In the genomic region with DNA sequence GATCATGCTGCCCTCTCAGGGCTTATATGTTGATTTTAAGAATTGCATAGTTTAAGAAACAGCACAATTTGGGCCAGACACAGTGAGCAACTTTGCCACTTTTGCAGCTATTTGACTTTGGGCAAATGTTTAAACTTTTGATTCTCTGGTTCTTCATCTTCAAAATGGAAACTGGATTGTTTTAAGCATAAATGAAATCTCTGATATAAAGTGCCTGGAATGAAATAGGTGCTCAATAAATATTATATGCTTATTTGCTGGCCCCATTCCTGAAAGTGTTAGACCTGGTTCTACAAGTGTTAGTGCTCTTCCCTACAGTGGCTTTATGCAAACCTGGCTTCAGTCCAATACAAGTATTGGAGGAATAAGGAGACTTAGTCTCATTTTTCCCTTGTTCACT, we compare ENCODE assay signal across 18 cellular contexts. TPM values are rescaled to one million over a fixed set of nuclear protein-coding genes. Genes with fewer than 3 reads are reported as not detected.
A peak's percentile ranks its signal among the peaks of the same experiment; 100 is the strongest.
DNase-seq lines count a peak whose midpoint lies in the region; ATAC-seq, FAIRE-seq and TF ChIP-seq lines count a peak whose summit lies in the region.
"Had no signal": no experiment of that assay in that cellular context is flagged by ENCODE, and none has a peak within 500 bp of the region (broad histone marks: within the 10 kb centered on the region; RNA-seq: fewer than 3 reads in every experiment).

No MANE protein-coding gene starts in this region.

- H3K9ac ChIP-seq in GM23248 = no peak overlapping the region
- H3K9ac ChIP-seq in K562 (ENCODE audit: insufficient read depth in 1 of 2, low read depth in 2 of 2, low read length in 2 of 2) = no peak overlapping the region
- H3K9ac ChIP-seq in subcutaneous abdominal adipose tissue (ENCODE audit: low read length in 5 of 5) = no peak overlapping the region

- BruUV-seq in Panc1 (replicated peaks; lab: Mats Ljungman, UMichigan) (no TSS peak), K562 (replicated peaks; lab: Mats Ljungman, UMichigan) (no TSS peak)

- TF ChIP-seq POLR2A in K562 (conservative IDR thresholded peaks at IDR 0.05) = no peak

- no peaks in the 10 kb centered on the region for H3K36me3 ChIP-seq in GM23248 (ENCODE audit: low read depth)
- no peaks in the 10 kb centered on the region for H3K36me3 ChIP-seq in Panc1 (ENCODE audit: control insufficient read depth, insufficient read depth, low read length)
- no peaks in the 10 kb centered on the region for H3K36me3 ChIP-seq in K562 (ENCODE audit: control insufficient read depth, insufficient read depth, low read length)
- H3K36me3 ChIP-seq in subcutaneous abdominal adipose tissue (ENCODE audit: control insufficient read depth in 5 of 5, insufficient read depth in 5 of 5, low read length in 5 of 5) = no peaks in the 10 kb centered on the region

- no peak for ATAC-seq in Panc1
- no peak for ATAC-seq in K562
- no peak for ATAC-seq in GM18511 (IDR thresholded peaks at IDR 0.05; ENCODE audit: unreplicated experiment)
- ATAC-seq in GM19023 (IDR thresholded peaks at IDR 0.05; ENCODE audit: unreplicated experiment) = no peak
- ATAC-seq: CD8-positive, alpha-beta T cell; HCT116 had no signal

- CTCF ChIA-PET in Panc1 (lab: Charles Lee) (no interaction called here), K562 (lab: Yijun Ruan, JAX; ENCODE audit: low intra/inter-chr PET ratio) (no interaction called here)

- intact Hi-C loops in Panc1 (cut with micrococcal nuclease; ENCODE audit: unreplicated experiment) (no loop called here), K562 (cut with micrococcal nuclease) (loop anchor here (5.0 kb wide), 2 partner anchors 32 to 122 kb away; a partner anchor contains a TSS)

- H3K4me2 ChIP-seq in GM23248 (ENCODE audit: unreplicated experiment) (no peak overlapping the region), K562 (ENCODE audit: insufficient read depth, low read length) (no peak overlapping the region)

- in situ Hi-C loops in GM23248 (cut with MboI) = no loop called here
- in situ Hi-C loops in Panc1 (cut with HindIII; ENCODE audit: low pct_unique_long_range_greater_than_20kb, low sequenced_read_pairs) = no loop called here
- in situ Hi-C loops in K562 (cut with MboI) = no loop called here

- no peaks in the 10 kb centered on the region for H3K9me1 ChIP-seq in K562 (ENCODE audit: control insufficient read depth, insufficient read depth, low read length)

- no peak for DNase-seq in GM23248
- no peak for DNase-seq in Panc1 (ENCODE audit: low read depth, low spot score)
- no peak for DNase-seq in K562 (ENCODE audit: extremely low read depth in 1 of 4, low spot score in 3 of 4)
- DNase-seq in NK-92 treated with Interleukin-12 subunit alpha and Interleukin-12 subunit beta, amount 100 ng/mL, for 24 hours (lab: John Stamatoyannopoulos, UW) = no peak
- DNase-seq: CD8-positive, alpha-beta T cell; COR-L47; DMS153; DMS79 treated with DMSO at 0.1 percent for 48 hours; EL had no signal

- H3F3A ChIP-seq in GM23248 (ENCODE audit: insufficient read depth) = peaks cover 41% of the 10 kb centered on the region

- H3K79me2 ChIP-seq in GM23248 (ENCODE audit: insufficient read depth) (peaks cover 5% of the 10 kb centered on the region), K562 (ENCODE audit: control insufficient read depth, insufficient read depth, low read length) (no peaks in the 10 kb centered on the region)

- TF ChIP-seq EP300 in K562 (IDR thresholded peaks at IDR 0.05; ENCODE audit: low read length) = no peak

- H3K27me3 ChIP-seq in GM23248 (replicated peaks; ENCODE audit: insufficient read depth) (no peaks in the 10 kb centered on the region), Panc1 (ENCODE audit: control insufficient read depth, insufficient read depth, low read length) (no peaks in the 10 kb centered on the region), K562 (ENCODE audit: control insufficient read depth in 2 of 2, insufficient read depth in 2 of 2, low read length in 2 of 2) (no peaks in the 10 kb centered on the region), subcutaneous abdominal adipose tissue (ENCODE audit: control insufficient read depth in 5 of 5, insufficient read depth in 4 of 5, low read length in 5 of 5) (no peaks in the 10 kb centered on the region)

- no peak overlapping the region for H2AFZ ChIP-seq in GM23248
- H2AFZ ChIP-seq in K562 (ENCODE audit: low read depth, low read length) = peak overlapping the region; percentile 32; the same call in 1 of the 2 replicates

- H4K20me1 ChIP-seq in GM23248 (ENCODE audit: insufficient read depth) (no peaks in the 10 kb centered on the region), K562 (replicated peaks; ENCODE audit: control insufficient read depth, insufficient read depth, low read length) (no peaks in the 10 kb centered on the region)

- H3K4me1 ChIP-seq in GM23248 (ENCODE audit: insufficient read depth) (peaks cover 38% of the 10 kb centered on the region), Panc1 (ENCODE audit: control insufficient read depth, insufficient read depth, low read length) (peaks cover 54% of the 10 kb centered on the region), K562 (replicated peaks in 1 of 2; ENCODE audit: control insufficient read depth in 2 of 2, insufficient read depth in 2 of 2, low read length in 2 of 2) (peaks cover 0 to 19% of the 10 kb centered on the region in 2 experiments; a peak in 3 of 5 replicates), subcutaneous abdominal adipose tissue (ENCODE audit: control insufficient read depth in 5 of 5, insufficient read depth in 5 of 5, low read length in 5 of 5) (peaks cover 3 to 41% (median 28%) of the 10 kb centered on the region in 5 donors)

- TF ChIP-seq CTCF in Panc1 (IDR thresholded peaks at IDR 0.05) (no peak), K562 (IDR thresholded peaks at IDR 0.05 in 2 of 3, conservative IDR thresholded peaks at IDR 0.05 in 1 of 3; ENCODE audit: insufficient read depth in 2 of 3, low read depth in 1 of 3, low read length in 3 of 3) (no peak)

- peak overlapping the region; percentile 62; the same call in 1 of the 2 replicates for H3K27ac ChIP-seq in GM23248
- H3K27ac ChIP-seq in Panc1 (ENCODE audit: low read length) = peak overlapping the region; percentile 100
- no peak overlapping the region for H3K27ac ChIP-seq in K562 (ENCODE audit: extremely low read depth, low read depth, low read length)
- H3K27ac ChIP-seq in subcutaneous abdominal adipose tissue (ENCODE audit: low read depth, low read length) = peak overlapping the region; percentile 71

- no peak for FAIRE-seq in K562 (lab: Jason Lieb, UNC)
- FAIRE-seq: A204.1, D721Med, G401.6, GM12891, H54 had no signal

- H3K9me3 ChIP-seq in GM23248 (ENCODE audit: low read depth) (no peaks in the 10 kb centered on the region), Panc1 (ENCODE audit: control insufficient read depth, insufficient read depth, low read depth, low read length) (no peaks in the 10 kb centered on the region), K562 (replicated peaks; ENCODE audit: control insufficient read depth, insufficient read depth, low read depth, low read length) (no peaks in the 10 kb centered on the region), subcutaneous abdominal adipose tissue (ENCODE audit: control insufficient read depth in 5 of 5, low read length in 5 of 5) (no peaks in the 10 kb centered on the region)

- H3K9me2 ChIP-seq in GM23248 (ENCODE audit: insufficient read depth) = no peaks in the 10 kb centered on the region

- POLR2A ChIA-PET in Panc1 (lab: Charles Lee) (no interaction called here), K562 (lab: Yijun Ruan, JAX) (interaction anchor here (1.2 kb wide), 1 partner anchor 10 kb away, joined by 5 read pairs; no protein-coding TSS in a partner anchor)

- H3K4me3 ChIP-seq in GM23248 (no peak overlapping the region), Panc1 (ENCODE audit: low read depth in 2 of 2, low read length in 2 of 2) (no peak overlapping the region), K562 (no peak overlapping the region), subcutaneous abdominal adipose tissue (ENCODE audit: low read depth in 1 of 5, low read length in 5 of 5) (no peak overlapping the region)

- no peak for TF ChIP-seq RAD21 in K562 (CRISPR knock-in tag; conservative IDR thresholded peaks at IDR 0.05 in 1 of 2, IDR thresholded peaks at IDR 0.05 in 1 of 2)

TF ChIP-seq in K562, 482 proteins besides CTCF, POLR2A, EP300 and RAD21 (continues in another document):
- TF ChIP-seq CHD4 (IDR thresholded peaks at IDR 0.05; ENCODE audit: insufficient read depth, insufficient replicate concordance, low read depth, low read length, poor library complexity, severe bottlenecking) (no peak), NCOA4 (IDR thresholded peaks at IDR 0.05; ENCODE audit: partially characterized antibody) (no peak)

RNA-seq across cellular contexts. Expression of a gene that starts 33.1 kb away (rescaled TPM):
- 9.1 and 11.5 TPM in 2 replicates for total RNA-seq in GM23248 (2014; rRNA removed; shearing (Covaris generic))
- 27.3 and 27.5 TPM in 2 replicates for polyA plus RNA-seq in GM23248 (2016; fragmentation: Nextera tagmentation; extraction: Ambion mirVana)
- total RNA-seq in Panc1 (2021; ENCODE audit: unreplicated experiment) = 43.1 TPM
- polyA plus RNA-seq in Panc1 (2012; ENCODE audit: insufficient read length) = 16.4 TPM
- total RNA-seq in K562 (2011; cell fraction: chromatin; rRNA removed; ENCODE audit: low replicate concordance) = 46.2 and 128 TPM in 2 replicates
- 25.0 and 35.4 TPM in 2 replicates for total RNA-seq in K562 (2011; cell fraction: nucleolus; rRNA removed)
- 54.4 and 79.5 TPM in 2 replicates for total RNA-seq in K562 (2011; cell fraction: nucleoplasm; rRNA removed)
- 5.5 and 6.3 TPM in 2 replicates for total RNA-seq in K562 (2014; rRNA removed)
- total RNA-seq in K562 (2014; rRNA removed; fragmentation: Illumina TruSeq; extraction: Trizol) = 19.3 and 20.4 TPM in 2 replicates
- total RNA-seq in K562 (2015; rRNA removed; fragmentation: Illumina TruSeq; extraction: Trizol) = 12.9 and 16.3 TPM in 2 replicates
- total RNA-seq in K562 (2021) = 28.1 and 31.3 TPM in 2 replicates
- 17.8 and 18.4 TPM in 2 replicates for polyA plus RNA-seq in K562 (2011; rRNA removed)
- 5.1 and 7.1 TPM in 2 replicates for polyA plus RNA-seq in K562 (2011; cell fraction: cytosol; rRNA removed)
- polyA plus RNA-seq in K562 (2011; cell fraction: nucleus; rRNA removed) = 25.0 and 33.7 TPM in 2 replicates
- 13.5 and 19.8 TPM in 2 replicates for polyA plus RNA-seq in K562 (2012)
- 24.6 and 29.3 TPM in 2 replicates for polyA plus RNA-seq in K562 (2014; fragmentation: Illumina TruSeq; extraction: Trizol)
- polyA plus RNA-seq in K562 (2014; fragmentation: Nextera tagmentation; extraction: Ambion mirVana) = 10 to 100 TPM; 21.7 to 44.0 TPM
- polyA plus RNA-seq in K562 (2014; rRNA removed) = 11.4 and 14.1 TPM in 2 replicates
- polyA minus RNA-seq in K562 (2011; rRNA and poly(A)+ RNA removed) = 44.1 and 49.7 TPM in 2 replicates
- polyA minus RNA-seq in K562 (2011; cell fraction: cytosol; rRNA and poly(A)+ RNA removed) = 18.9 and 26.2 TPM in 2 replicates
- polyA minus RNA-seq in K562 (2011; cell fraction: nucleus; rRNA and poly(A)+ RNA removed) = 51.2 and 64.6 TPM in 2 replicates
